2 cellular contexts compared by ENCODE assay signal in genomic region chr2:219486424-219486959, GRCh38.
TF ChIP-seq lines count a peak whose summit lies in the region.

No MANE protein-coding gene starts in this region.

TF ChIP-seq in HEK293, 187 proteins besides CTCF, POLR2A, EP300 and RAD21:
- peak; percentile 77 for TF ChIP-seq ZNF341 (tag by site-specific recombination; IDR thresholded peaks at IDR 0.05; ENCODE audit: low read depth)
- no peak for TF ChIP-seq ZNF670 (tag by site-specific recombination; IDR thresholded peaks at IDR 0.05; ENCODE audit: low read depth)
- TF ChIP-seq ZNF629 (tag by site-specific recombination; IDR thresholded peaks at IDR 0.05): no peak
- no peak for TF ChIP-seq ZNF843 (tag by site-specific recombination; IDR thresholded peaks at IDR 0.05)
- peak; percentile 62 for TF ChIP-seq ZNF398 (tag by site-specific recombination; IDR thresholded peaks at IDR 0.05)
- TF ChIP-seq PRDM1 (tag by site-specific recombination; IDR thresholded peaks at IDR 0.05): 0 out of 2 replicates have a peak, but pooled peaks have one; percentile 7
- 0 out of 2 replicates have a peak, but pooled peaks have one; percentile 16 for TF ChIP-seq ZIC2 (tag by site-specific recombination; IDR thresholded peaks at IDR 0.05)
- no peak for TF ChIP-seq ZNF561 (tag by site-specific recombination; IDR thresholded peaks at IDR 0.05; ENCODE audit: borderline replicate concordance)
- TF ChIP-seq ZNF394 (tag by site-specific recombination; IDR thresholded peaks at IDR 0.05; ENCODE audit: borderline replicate concordance): peak; percentile 59; the same call in 1 of the 2 replicates
TF ChIP-seq in HEK293: peak in this region for 5.

TF ChIP-seq in H1, 55 proteins besides CTCF, POLR2A, EP300 and RAD21:
- TF ChIP-seq SP4 (IDR thresholded peaks at IDR 0.05; ENCODE audit: low read length) (no peak), RXRA (IDR thresholded peaks at IDR 0.05; ENCODE audit: insufficient read depth, low read depth, low read length) (no peak), SAP30 (IDR thresholded peaks at IDR 0.05; ENCODE audit: insufficient read depth, insufficient replicate concordance, low read length) (no peak), ATF3 (IDR thresholded peaks at IDR 0.05; ENCODE audit: insufficient read depth, low read depth, low read length) (no peak), KDM1A (IDR thresholded peaks at IDR 0.05; ENCODE audit: borderline replicate concordance, low read length) (no peak), SIN3A (conservative IDR thresholded peaks at IDR 0.05 in 1 of 2, IDR thresholded peaks at IDR 0.05 in 1 of 2; ENCODE audit: low read depth in 1 of 2, low read length in 2 of 2) (peak in 1 of 2 experiments; percentile 67; a peak in 1 of 4 replicates), GABPA (IDR thresholded peaks at IDR 0.05; ENCODE audit: borderline replicate concordance, insufficient read depth, low read length) (peak; percentile 54; the same call in 1 of the 2 replicates), SP1 (IDR thresholded peaks at IDR 0.05; ENCODE audit: low read depth, low read length) (peak; percentile 58; the same call in 1 of the 2 replicates), SRF (IDR thresholded peaks at IDR 0.05; ENCODE audit: low read depth, low read length) (no peak), CHD1 (IDR thresholded peaks at IDR 0.05; ENCODE audit: low read depth, low read length) (no peak), BRCA1 (IDR thresholded peaks at IDR 0.05; ENCODE audit: low read depth, low read length) (no peak), NANOG (IDR thresholded peaks at IDR 0.05; ENCODE audit: insufficient read depth, low read depth, low read length, poor library complexity, severe bottlenecking) (no peak), TCF12 (IDR thresholded peaks at IDR 0.05; ENCODE audit: low read depth, low read length) (0 out of 2 replicates have a peak, but pooled peaks have one; percentile 45), HDAC6 (IDR thresholded peaks at IDR 0.05; ENCODE audit: low read depth, low read length) (no peak), ASH2L (IDR thresholded peaks at IDR 0.05; ENCODE audit: low read length) (peak; percentile 37), SIX5 (IDR thresholded peaks at IDR 0.05; ENCODE audit: low read depth, low read length) (no peak), HDAC2 (IDR thresholded peaks at IDR 0.05; ENCODE audit: borderline replicate concordance in 1 of 2, low read depth in 2 of 2, low read length in 2 of 2) (no peak), TEAD4 (IDR thresholded peaks at IDR 0.05; ENCODE audit: low read depth, low read length) (no peak), MAFK (IDR thresholded peaks at IDR 0.05; ENCODE audit: low read depth, low read length) (peak; percentile 77; the same call in 1 of the 2 replicates), CTBP2 (IDR thresholded peaks at IDR 0.05; ENCODE audit: borderline replicate concordance, insufficient read depth, insufficient read length, low read length) (peak; percentile 78), PHF8 (conservative IDR thresholded peaks at IDR 0.05; ENCODE audit: low read depth, low read length) (no peak), POLR2AphosphoS5 (IDR thresholded peaks at IDR 0.05; ENCODE audit: low read depth, low read length) (no peak), KDM5A (IDR thresholded peaks at IDR 0.05; ENCODE audit: low read length) (no peak), BACH1 (IDR thresholded peaks at IDR 0.05; ENCODE audit: low read length) (0 out of 2 replicates have a peak, but pooled peaks have one; percentile 12), CREB1 (IDR thresholded peaks at IDR 0.05) (no peak), TAF7 (optimal IDR thresholded peaks at IDR 0.05; ENCODE audit: borderline replicate concordance, low read depth, low read length) (no peak), ATF2 (IDR thresholded peaks at IDR 0.05; ENCODE audit: low read length) (no peak), CBX5 (IDR thresholded peaks at IDR 0.05; ENCODE audit: low read depth, low read length) (no peak)
- TF ChIP-seq, protein P1, sequence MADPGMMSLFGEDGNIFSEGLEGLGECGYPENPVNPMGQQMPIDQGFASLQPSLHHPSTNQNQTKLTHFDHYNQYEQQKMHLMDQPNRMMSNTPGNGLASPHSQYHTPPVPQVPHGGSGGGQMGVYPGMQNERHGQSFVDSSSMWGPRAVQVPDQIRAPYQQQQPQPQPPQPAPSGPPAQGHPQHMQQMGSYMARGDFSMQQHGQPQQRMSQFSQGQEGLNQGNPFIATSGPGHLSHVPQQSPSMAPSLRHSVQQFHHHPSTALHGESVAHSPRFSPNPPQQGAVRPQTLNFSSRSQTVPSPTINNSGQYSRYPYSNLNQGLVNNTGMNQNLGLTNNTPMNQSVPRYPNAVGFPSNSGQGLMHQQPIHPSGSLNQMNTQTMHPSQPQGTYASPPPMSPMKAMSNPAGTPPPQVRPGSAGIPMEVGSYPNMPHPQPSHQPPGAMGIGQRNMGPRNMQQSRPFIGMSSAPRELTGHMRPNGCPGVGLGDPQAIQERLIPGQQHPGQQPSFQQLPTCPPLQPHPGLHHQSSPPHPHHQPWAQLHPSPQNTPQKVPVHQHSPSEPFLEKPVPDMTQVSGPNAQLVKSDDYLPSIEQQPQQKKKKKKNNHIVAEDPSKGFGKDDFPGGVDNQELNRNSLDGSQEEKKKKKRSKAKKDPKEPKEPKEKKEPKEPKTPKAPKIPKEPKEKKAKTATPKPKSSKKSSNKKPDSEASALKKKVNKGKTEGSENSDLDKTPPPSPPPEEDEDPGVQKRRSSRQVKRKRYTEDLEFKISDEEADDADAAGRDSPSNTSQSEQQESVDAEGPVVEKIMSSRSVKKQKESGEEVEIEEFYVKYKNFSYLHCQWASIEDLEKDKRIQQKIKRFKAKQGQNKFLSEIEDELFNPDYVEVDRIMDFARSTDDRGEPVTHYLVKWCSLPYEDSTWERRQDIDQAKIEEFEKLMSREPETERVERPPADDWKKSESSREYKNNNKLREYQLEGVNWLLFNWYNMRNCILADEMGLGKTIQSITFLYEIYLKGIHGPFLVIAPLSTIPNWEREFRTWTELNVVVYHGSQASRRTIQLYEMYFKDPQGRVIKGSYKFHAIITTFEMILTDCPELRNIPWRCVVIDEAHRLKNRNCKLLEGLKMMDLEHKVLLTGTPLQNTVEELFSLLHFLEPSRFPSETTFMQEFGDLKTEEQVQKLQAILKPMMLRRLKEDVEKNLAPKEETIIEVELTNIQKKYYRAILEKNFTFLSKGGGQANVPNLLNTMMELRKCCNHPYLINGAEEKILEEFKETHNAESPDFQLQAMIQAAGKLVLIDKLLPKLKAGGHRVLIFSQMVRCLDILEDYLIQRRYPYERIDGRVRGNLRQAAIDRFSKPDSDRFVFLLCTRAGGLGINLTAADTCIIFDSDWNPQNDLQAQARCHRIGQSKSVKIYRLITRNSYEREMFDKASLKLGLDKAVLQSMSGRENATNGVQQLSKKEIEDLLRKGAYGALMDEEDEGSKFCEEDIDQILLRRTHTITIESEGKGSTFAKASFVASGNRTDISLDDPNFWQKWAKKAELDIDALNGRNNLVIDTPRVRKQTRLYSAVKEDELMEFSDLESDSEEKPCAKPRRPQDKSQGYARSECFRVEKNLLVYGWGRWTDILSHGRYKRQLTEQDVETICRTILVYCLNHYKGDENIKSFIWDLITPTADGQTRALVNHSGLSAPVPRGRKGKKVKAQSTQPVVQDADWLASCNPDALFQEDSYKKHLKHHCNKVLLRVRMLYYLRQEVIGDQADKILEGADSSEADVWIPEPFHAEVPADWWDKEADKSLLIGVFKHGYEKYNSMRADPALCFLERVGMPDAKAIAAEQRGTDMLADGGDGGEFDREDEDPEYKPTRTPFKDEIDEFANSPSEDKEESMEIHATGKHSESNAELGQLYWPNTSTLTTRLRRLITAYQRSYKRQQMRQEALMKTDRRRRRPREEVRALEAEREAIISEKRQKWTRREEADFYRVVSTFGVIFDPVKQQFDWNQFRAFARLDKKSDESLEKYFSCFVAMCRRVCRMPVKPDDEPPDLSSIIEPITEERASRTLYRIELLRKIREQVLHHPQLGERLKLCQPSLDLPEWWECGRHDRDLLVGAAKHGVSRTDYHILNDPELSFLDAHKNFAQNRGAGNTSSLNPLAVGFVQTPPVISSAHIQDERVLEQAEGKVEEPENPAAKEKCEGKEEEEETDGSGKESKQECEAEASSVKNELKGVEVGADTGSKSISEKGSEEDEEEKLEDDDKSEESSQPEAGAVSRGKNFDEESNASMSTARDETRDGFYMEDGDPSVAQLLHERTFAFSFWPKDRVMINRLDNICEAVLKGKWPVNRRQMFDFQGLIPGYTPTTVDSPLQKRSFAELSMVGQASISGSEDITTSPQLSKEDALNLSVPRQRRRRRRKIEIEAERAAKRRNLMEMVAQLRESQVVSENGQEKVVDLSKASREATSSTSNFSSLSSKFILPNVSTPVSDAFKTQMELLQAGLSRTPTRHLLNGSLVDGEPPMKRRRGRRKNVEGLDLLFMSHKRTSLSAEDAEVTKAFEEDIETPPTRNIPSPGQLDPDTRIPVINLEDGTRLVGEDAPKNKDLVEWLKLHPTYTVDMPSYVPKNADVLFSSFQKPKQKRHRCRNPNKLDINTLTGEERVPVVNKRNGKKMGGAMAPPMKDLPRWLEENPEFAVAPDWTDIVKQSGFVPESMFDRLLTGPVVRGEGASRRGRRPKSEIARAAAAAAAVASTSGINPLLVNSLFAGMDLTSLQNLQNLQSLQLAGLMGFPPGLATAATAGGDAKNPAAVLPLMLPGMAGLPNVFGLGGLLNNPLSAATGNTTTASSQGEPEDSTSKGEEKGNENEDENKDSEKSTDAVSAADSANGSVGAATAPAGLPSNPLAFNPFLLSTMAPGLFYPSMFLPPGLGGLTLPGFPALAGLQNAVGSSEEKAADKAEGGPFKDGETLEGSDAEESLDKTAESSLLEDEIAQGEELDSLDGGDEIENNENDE (IDR thresholded peaks at IDR 0.05; ENCODE audit: insufficient replicate concordance, low read length): no peak
